ENCODE assay signal across 14 cellular contexts in the genomic region with DNA sequence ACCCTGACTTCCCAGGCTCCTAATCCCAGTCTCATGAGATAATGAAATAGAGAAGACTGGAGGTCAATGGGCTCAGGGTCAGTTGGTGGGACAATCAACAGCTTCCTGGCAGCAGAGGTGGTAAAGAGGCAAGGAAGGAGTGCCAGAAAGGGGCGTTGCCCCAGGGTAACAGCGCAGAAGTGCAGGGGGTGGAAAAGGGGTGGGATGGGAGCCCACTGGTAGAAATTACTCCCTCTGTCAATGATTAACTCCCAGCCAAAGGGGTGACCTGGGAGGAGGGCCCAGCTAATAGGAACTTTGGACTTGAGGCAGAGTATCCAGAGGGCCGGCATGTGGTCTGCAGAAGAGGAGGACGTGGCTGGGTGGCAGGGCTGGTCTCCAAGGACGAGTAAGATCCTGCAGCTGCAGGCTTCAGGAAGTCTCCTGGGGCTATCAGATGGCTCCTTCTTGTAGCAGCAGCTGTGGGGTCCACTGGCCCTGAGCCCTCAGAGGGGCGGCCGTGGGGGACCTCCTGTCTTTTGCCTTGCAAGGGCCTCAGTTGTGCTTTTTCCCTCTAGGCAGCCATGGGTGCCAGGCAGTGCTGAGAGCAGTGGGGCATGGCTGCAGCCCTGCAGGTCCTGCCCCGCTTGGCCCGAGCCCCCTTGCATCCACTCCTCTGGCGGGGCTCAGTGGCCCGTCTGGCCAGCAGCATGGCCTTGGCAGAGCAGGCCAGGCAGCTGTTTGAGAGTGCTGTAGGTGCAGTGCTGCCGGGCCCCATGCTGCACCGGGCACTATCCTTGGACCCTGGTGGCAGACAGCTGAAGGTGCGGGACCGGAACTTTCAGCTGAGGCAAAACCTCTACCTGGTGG. TPM values are rescaled to one million over a fixed set of nuclear protein-coding genes. Genes with fewer than 3 reads are reported as not detected.
A peak's percentile ranks its signal among the peaks of the same experiment; 100 is the strongest.
DNase-seq lines count a peak whose midpoint lies in the region; TF ChIP-seq lines count a peak whose summit lies in the region.
"Had no signal": no experiment of that assay in that cellular context is flagged by ENCODE, and none has a peak within 500 bp of the region (broad histone marks: within the 10 kb centered on the region; RNA-seq: fewer than 3 reads in every experiment).

No MANE protein-coding gene starts in this region.

- peaks cover 12% of the 10 kb centered on the region for H3K36me3 ChIP-seq in Caco-2 (ENCODE audit: control insufficient read depth, insufficient read depth, low read length)
- H3K36me3 ChIP-seq in neuronal stem cell (replicated peaks in 1 of 2; ENCODE audit: control insufficient read depth in 2 of 2, insufficient read depth in 2 of 2, low read length in 2 of 2) = peaks cover 10 to 36% of the 10 kb centered on the region in 2 donors

- peak overlapping the region; percentile 89 for H3K4me3 ChIP-seq in Caco-2 (ENCODE audit: low read depth, low read length)
- no peak overlapping the region for H3K4me3 ChIP-seq in epithelial cell of proximal tubule (ENCODE audit: low read depth, low read length)
- no peak overlapping the region for H3K4me3 ChIP-seq in neuronal stem cell (ENCODE audit: low read length in 2 of 2)
- H3K4me3 ChIP-seq: gastroesophageal sphincter, suprapubic skin had no signal

- no peak overlapping the region for H3K18ac ChIP-seq in neuronal stem cell (ENCODE audit: low read length)

- H2AFZ ChIP-seq in neuronal stem cell (ENCODE audit: low read length) = no peak overlapping the region

- no peak overlapping the region for H3K27ac ChIP-seq in neuronal stem cell (replicated peaks; ENCODE audit: low read length)
- H3K27ac ChIP-seq: gastroesophageal sphincter, suprapubic skin had no signal

- H3K4me3 Mint-ChIP-seq in Caco-2 (ENCODE audit: unreplicated experiment) = peak overlapping the region; percentile 80

- no peaks in the 10 kb centered on the region for H3K27me3 Mint-ChIP-seq in Caco-2 (ENCODE audit: insufficient read depth, unreplicated experiment)

- no peak overlapping the region for H2BK120ac ChIP-seq in neuronal stem cell (ENCODE audit: low read depth, low read length)

- peak overlapping the region; percentile 48 for H2BK12ac ChIP-seq in neuronal stem cell (ENCODE audit: low read length)

- H3K9me3 Mint-ChIP-seq in Caco-2 (ENCODE audit: unreplicated experiment) = no peaks in the 10 kb centered on the region
- H3K9me3 Mint-ChIP-seq: activated naive CD4-positive, alpha-beta T cell treated with anti-CD3 and anti-CD28 coated beads, Interleukin-2, amount 50 U/mL, for 72 hours had no signal

- H3K27ac Mint-ChIP-seq in Caco-2 (ENCODE audit: unreplicated experiment) = peak overlapping the region; percentile 100
- H3K27ac Mint-ChIP-seq: activated naive CD4-positive, alpha-beta T cell treated with anti-CD3 and anti-CD28 coated beads, Interleukin-2, amount 50 U/mL, for 72 hours had no signal

- POLR2A ChIA-PET in Caco-2 (lab: Charles Lee) = interaction anchor here (1.0 to 2.0 kb wide), 8 partner anchors 8 to 135 kb away, joined by 3 to 18 read pairs (median 4); a partner anchor contains a TSS

- H3K4me2 ChIP-seq in neuronal stem cell (ENCODE audit: insufficient read depth, low read length, poor library complexity, severe bottlenecking) = no peak overlapping the region

- H3K4me1 ChIP-seq in Caco-2 = peaks cover 33% of the 10 kb centered on the region
- peaks cover 5 to 10% of the 10 kb centered on the region in 2 donors for H3K4me1 ChIP-seq in neuronal stem cell (ENCODE audit: control insufficient read depth in 2 of 2, insufficient read depth in 1 of 2, low read depth in 1 of 2, low read length in 2 of 2)

- DNase-seq in Caco-2 = peak; percentile 93 to 96
- peak; percentile 82 for DNase-seq in HuH-7.5 (ENCODE audit: low spot score)
- no peak for DNase-seq in epithelial cell of proximal tubule (ENCODE audit: low read depth)
- no peak for DNase-seq in neuronal stem cell (ENCODE audit: low spot score)
- no peak for DNase-seq in effector CD8-positive, alpha-beta T cell (lab: John Stamatoyannopoulos, UW)
- DNase-seq in H4 (ENCODE audit: low spot score) = no peak
- DNase-seq in stimulated activated CD4-positive, alpha-beta T cell treated with anti-CD3 and anti-CD28 coated beads, Interleukin-15, amount 100 ng/mL, for 24 hours = no peak
- DNase-seq in activated CD4-positive, alpha-beta T cell treated with anti-CD3 and anti-CD28 coated beads, Interleukin-2, amount 50 U/mL, for 1 hour = no peak
- DNase-seq: KBM-7, NCI-H2081, retina had no signal

- H3K27me3 ChIP-seq in Caco-2 (replicated peaks; ENCODE audit: control insufficient read depth, insufficient read depth, low read length) (no peaks in the 10 kb centered on the region), neuronal stem cell (ENCODE audit: control insufficient read depth in 3 of 3, insufficient read depth in 3 of 3, low read depth in 1 of 3, low read length in 3 of 3) (no peaks in the 10 kb centered on the region)
- H3K27me3 ChIP-seq: gastroesophageal sphincter, suprapubic skin had no signal

- BruUV-seq in Caco-2 (replicated peaks; lab: Mats Ljungman, UMichigan) = TSS peak; percentile 53

- peak overlapping the region; percentile 67 for H3K9ac ChIP-seq in neuronal stem cell (ENCODE audit: low read depth, low read length, poor library complexity)

- no peak overlapping the region for H3K14ac ChIP-seq in neuronal stem cell (ENCODE audit: low read length)

- H3K4ac ChIP-seq in neuronal stem cell (ENCODE audit: low read length) = no peak overlapping the region

- H4K91ac ChIP-seq in neuronal stem cell (ENCODE audit: low read depth, low read length, poor library complexity) = no peak overlapping the region

- H3K9me3 ChIP-seq in Caco-2 = no peaks in the 10 kb centered on the region
- H3K9me3 ChIP-seq in neuronal stem cell (replicated peaks in 1 of 2; ENCODE audit: control insufficient read depth in 2 of 2, insufficient read depth in 1 of 2, low read depth in 1 of 2, low read length in 2 of 2) = no peaks in the 10 kb centered on the region
- H3K9me3 ChIP-seq: gastroesophageal sphincter, suprapubic skin had no signal

- H2BK5ac ChIP-seq in neuronal stem cell (ENCODE audit: low read length) = no peak overlapping the region

- intact Hi-C loops in Caco-2 (cut with micrococcal nuclease; ENCODE audit: unreplicated experiment) = loop anchor here (1.0 to 2.0 kb wide), 3 partner anchors 12 to 51 kb away; a partner anchor contains a TSS

- TF ChIP-seq CTCF in Caco-2 (IDR thresholded peaks at IDR 0.05; ENCODE audit: insufficient read depth in 1 of 2, low read depth in 1 of 2, low read length in 1 of 2, severe bottlenecking in 1 of 2, unreplicated experiment in 1 of 2) (no peak), epithelial cell of proximal tubule (conservative IDR thresholded peaks at IDR 0.05; ENCODE audit: low read depth, low read length) (peak; percentile 27)

- CTCF ChIA-PET in Caco-2 (lab: Charles Lee) = interaction anchor here (0.6 to 2.2 kb wide), 12 partner anchors 10 to 294 kb away, joined by 3 to 16 read pairs (median 4); a partner anchor contains a TSS

- peaks cover 27% of the 10 kb centered on the region for H3K4me1 Mint-ChIP-seq in Caco-2 (ENCODE audit: low read depth, unreplicated experiment)

- H3K23ac ChIP-seq in neuronal stem cell (ENCODE audit: low read depth, low read length, poor library complexity) = peak overlapping the region; percentile 56

- no peak overlapping the region for H2AK5ac ChIP-seq in neuronal stem cell (ENCODE audit: low read depth, low read length)

- H2BK15ac ChIP-seq in neuronal stem cell (ENCODE audit: low read length) = no peak overlapping the region

- no peaks in the 10 kb centered on the region for H3K79me1 ChIP-seq in neuronal stem cell (ENCODE audit: low read depth, low read length)

- peaks cover 51% of the 10 kb centered on the region for H3K36me3 Mint-ChIP-seq in Caco-2 (ENCODE audit: insufficient read depth, unreplicated experiment)

- WGBS in neuronal stem cell (ENCODE audit: extremely low coverage in 2 of 2, insufficient read length in 2 of 2, insufficient replicate concordance in 1 of 2), 2 donors = no CpG with 5 or more reads among the region's 15 CpGs

- H4K8ac ChIP-seq in neuronal stem cell (ENCODE audit: low read depth, low read length) = no peak overlapping the region

RNA-seq across cellular contexts. Expression of a gene that starts 2.3 kb away (rescaled TPM):
- total RNA-seq in Caco-2 (2022) (128 and 146 TPM in 2 replicates), epithelial cell of proximal tubule (11.9 and 17.6 TPM in 2 replicates)
- polyA plus RNA-seq in neuronal stem cell (2013, experiment 1 of 2) = 0.85 TPM
- polyA plus RNA-seq in neuronal stem cell (2013, experiment 2 of 2) = 1.1 TPM
- 2.4 and 8.3 TPM in 2 replicates for total RNA-seq in H4 (2014; rRNA removed; shearing (Covaris generic))

RNA-seq across cellular contexts. Expression of a gene that starts 11.5 kb away (rescaled TPM):
- total RNA-seq in Caco-2 (2022) = 67.1 and 68.7 TPM in 2 replicates
- 38.4 and 61.6 TPM in 2 replicates for total RNA-seq in epithelial cell of proximal tubule
- polyA plus RNA-seq in neuronal stem cell (2013, experiment 1 of 2) = 37.2 TPM
- polyA plus RNA-seq in neuronal stem cell (2013, experiment 2 of 2) = 38.6 TPM
- 29.0 and 33.7 TPM in 2 replicates for total RNA-seq in H4 (2014; rRNA removed; shearing (Covaris generic))

RNA-seq across cellular contexts. Expression of a gene that starts 26.1 kb away (rescaled TPM):
- total RNA-seq in Caco-2 (2022) = 2.9 and 4.1 TPM in 2 replicates
- 0.29 and 0.51 TPM in 2 replicates for total RNA-seq in epithelial cell of proximal tubule
- 1.3 TPM for polyA plus RNA-seq in neuronal stem cell (2013, experiment 1 of 2)
- polyA plus RNA-seq in neuronal stem cell (2013, experiment 2 of 2) = 1.3 TPM
- 0.60 TPM in 2 replicates for total RNA-seq in H4 (2014; rRNA removed; shearing (Covaris generic))

RNA-seq across cellular contexts. Expression of a gene that starts 44.4 kb away (rescaled TPM):
- total RNA-seq in Caco-2 (2022) = 6.7 and 8.3 TPM in 2 replicates
- total RNA-seq in epithelial cell of proximal tubule = 6.9 and 8.9 TPM in 2 replicates
- polyA plus RNA-seq in neuronal stem cell (2013, experiment 1 of 2) = 3.5 TPM
- polyA plus RNA-seq in neuronal stem cell (2013, experiment 2 of 2) = 3.7 TPM
- total RNA-seq in H4 (2014; rRNA removed; shearing (Covaris generic)) = 4.4 and 5.6 TPM in 2 replicates

RNA-seq across cellular contexts. Expression of a gene that starts 51.0 kb away (rescaled TPM):
- total RNA-seq in Caco-2 (2022) = 29.9 and 30.5 TPM in 2 replicates
- total RNA-seq in epithelial cell of proximal tubule = 154 and 189 TPM in 2 replicates
- 21.7 TPM for polyA plus RNA-seq in neuronal stem cell (2013, experiment 1 of 2)
- 20.9 TPM for polyA plus RNA-seq in neuronal stem cell (2013, experiment 2 of 2)
- 67.0 and 78.4 TPM in 2 replicates for total RNA-seq in H4 (2014; rRNA removed; shearing (Covaris generic))

Comparison
In these comparisons a context has a peak if more than half of its experiments do, and no peak if none do; other contexts are left out.
1. DNase-seq: peak in Caco-2 (2 of 2) and HuH-7.5 (single experiment); none in epithelial cell of proximal tubule (single experiment), neuronal stem cell (single experiment), effector CD8-positive, alpha-beta T cell (single experiment), H4 (single experiment), stimulated activated CD4-positive, alpha-beta T cell treated with anti-CD3 and anti-CD28 coated beads, Interleukin-15, amount 100 ng/mL, for 24 hours (single experiment) and activated CD4-positive, alpha-beta T cell treated with anti-CD3 and anti-CD28 coated beads, Interleukin-2, amount 50 U/mL, for 1 hour (single experiment).